8 cellular contexts compared by ENCODE assay signal in the genomic region with DNA sequence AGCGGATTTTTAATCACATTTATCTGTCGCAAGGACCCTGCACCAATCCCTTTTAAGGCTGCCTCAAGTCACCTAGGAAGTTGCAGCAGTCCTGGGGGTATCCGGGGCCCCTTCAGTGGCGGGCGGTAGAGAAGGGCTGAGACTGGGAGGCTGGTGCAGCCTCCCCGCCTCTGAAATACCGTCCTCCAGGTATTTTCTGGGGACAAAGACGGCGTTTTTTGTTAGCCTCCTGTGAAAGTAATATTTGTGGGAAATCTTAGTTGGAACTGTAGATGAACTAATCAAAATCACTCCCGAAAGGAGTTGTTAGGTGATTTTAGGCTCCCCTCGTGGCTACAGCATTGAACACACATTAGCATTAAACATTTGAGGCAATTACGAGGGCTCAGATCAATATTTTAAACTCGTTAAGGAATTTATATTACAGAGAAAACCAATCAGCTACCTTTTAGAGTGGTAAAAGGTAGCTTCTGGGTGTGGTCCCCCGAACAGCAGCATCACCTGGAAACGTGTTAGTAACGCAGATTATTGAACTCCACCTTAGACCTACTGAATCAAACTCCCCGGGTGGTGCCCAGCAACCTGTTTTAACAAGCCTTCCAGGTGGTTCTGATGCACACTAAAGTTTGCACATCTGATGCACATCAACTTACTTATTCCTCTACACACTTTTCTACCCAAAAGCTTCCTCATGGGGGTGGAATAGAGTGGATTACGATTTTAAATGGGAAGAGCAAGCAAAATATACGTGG. TPM values are rescaled to one million over a fixed set of nuclear protein-coding genes. Genes with fewer than 3 reads are reported as not detected.
DNase-seq lines count a peak whose midpoint lies in the region; ATAC-seq and TF ChIP-seq lines count a peak whose summit lies in the region.

No MANE protein-coding gene starts in this region.

- H3K27ac ChIP-seq in mesendoderm (ENCODE audit: low read depth, low read length), result peak overlapping the region; percentile 46

- H3K27me3 ChIP-seq in Caco-2 (replicated peaks; ENCODE audit: control insufficient read depth, insufficient read depth, low read length), result no peaks in the 10 kb centered on the region
- H3K27me3 ChIP-seq in mesendoderm (ENCODE audit: insufficient read depth, low read length, poor library complexity), result no peaks in the 10 kb centered on the region

- no peaks in the 10 kb centered on the region for H3K27me3 Mint-ChIP-seq in Caco-2 (ENCODE audit: insufficient read depth, unreplicated experiment)
- no peaks in the 10 kb centered on the region for H3K27me3 Mint-ChIP-seq in central memory CD8-positive, alpha-beta T cell

- H3K18ac ChIP-seq in mesendoderm (ENCODE audit: low read length), result peak overlapping the region; percentile 76

- H3K4me3 ChIP-seq in Caco-2 (ENCODE audit: low read depth, low read length) (peak overlapping the region; percentile 90), NB4 (ENCODE audit: low read depth, low read length) (peak overlapping the region; percentile 91), mesendoderm (ENCODE audit: low read length) (peak overlapping the region; percentile 35)

- no peak overlapping the region for H2BK5ac ChIP-seq in mesendoderm (ENCODE audit: low read length)

- peak overlapping the region; percentile 75 for H2BK120ac ChIP-seq in mesendoderm (ENCODE audit: low read depth, low read length)

- peak overlapping the region; percentile 81 for H3K9ac ChIP-seq in mesendoderm (ENCODE audit: low read length)

- H3K4ac ChIP-seq in mesendoderm (ENCODE audit: low read depth, low read length), result no peak overlapping the region

- H4K8ac ChIP-seq in mesendoderm (ENCODE audit: low read depth, low read length), result no peak overlapping the region

- no peaks in the 10 kb centered on the region for H3K9me3 Mint-ChIP-seq in Caco-2 (ENCODE audit: unreplicated experiment)
- no peaks in the 10 kb centered on the region for H3K9me3 Mint-ChIP-seq in central memory CD8-positive, alpha-beta T cell

- peaks cover 7% of the 10 kb centered on the region for H3K79me1 ChIP-seq in mesendoderm (ENCODE audit: low read length)

- peak; percentile 35 for ATAC-seq in GM21723 (IDR thresholded peaks at IDR 0.05; ENCODE audit: unreplicated experiment)
- ATAC-seq in central memory CD8-positive, alpha-beta T cell (replicated peaks; ENCODE audit: extremely low read depth, poor library complexity, severe bottlenecking), result peak; percentile 35

- TSS peak; percentile 71 for BruUV-seq in Caco-2 (replicated peaks; lab: Mats Ljungman, UMichigan)

- H3K36me3 Mint-ChIP-seq in Caco-2 (ENCODE audit: insufficient read depth, unreplicated experiment), result peaks cover 43% of the 10 kb centered on the region
- peaks cover 10% of the 10 kb centered on the region for H3K36me3 Mint-ChIP-seq in central memory CD8-positive, alpha-beta T cell (ENCODE audit: insufficient read depth)

- H4K5ac ChIP-seq in mesendoderm (ENCODE audit: low read length), result no peak overlapping the region

- peaks cover 13% of the 10 kb centered on the region for H3K79me2 ChIP-seq in mesendoderm (ENCODE audit: control insufficient read depth, insufficient read depth, low read length)

- H3K23ac ChIP-seq in mesendoderm (ENCODE audit: low read length), result no peak overlapping the region

- H3K4me3 Mint-ChIP-seq in Caco-2 (ENCODE audit: unreplicated experiment), result peak overlapping the region; percentile 100
- H3K4me3 Mint-ChIP-seq in central memory CD8-positive, alpha-beta T cell, result peak overlapping the region; percentile 91

- H3K36me3 ChIP-seq in Caco-2 (ENCODE audit: control insufficient read depth, insufficient read depth, low read length) (no peaks in the 10 kb centered on the region), mesendoderm (ENCODE audit: control insufficient read depth, insufficient read depth, low read length) (no peaks in the 10 kb centered on the region)

- no peak overlapping the region for H2AK5ac ChIP-seq in mesendoderm (ENCODE audit: low read length)

- POLR2A ChIA-PET in Caco-2 (lab: Charles Lee), result interaction anchor here (1.7 kb wide), 1 partner anchor 81 kb away, joined by 18 read pairs; a partner anchor contains a TSS

- WGBS in mesendoderm (ENCODE audit: extremely low coverage, insufficient coverage, low lambda C conversion rate), result no CpG with 5 or more reads among the region's 19 CpGs

- intact Hi-C loops in Caco-2 (cut with micrococcal nuclease; ENCODE audit: unreplicated experiment), result loop anchor here (1.0 to 10.0 kb wide), 4 partner anchors 57 to 230 kb away; a partner anchor contains a TSS

- H3K56ac ChIP-seq in mesendoderm (ENCODE audit: low read length), result peak overlapping the region; percentile 85

- no peaks in the 10 kb centered on the region for H3K9me3 ChIP-seq in Caco-2

- H3K27ac Mint-ChIP-seq in Caco-2 (ENCODE audit: unreplicated experiment), result peak overlapping the region; percentile 97
- peak overlapping the region; percentile 90 for H3K27ac Mint-ChIP-seq in central memory CD8-positive, alpha-beta T cell (ENCODE audit: low read depth)

- no peak for TF ChIP-seq POLR2A in NB4 (IDR thresholded peaks at IDR 0.05; ENCODE audit: extremely low read depth, insufficient read length)

- TF ChIP-seq CTCF in Caco-2 (IDR thresholded peaks at IDR 0.05; ENCODE audit: insufficient read depth in 1 of 2, low read depth in 1 of 2, low read length in 1 of 2, severe bottlenecking in 1 of 2, unreplicated experiment in 1 of 2) (peak in 1 of 2 experiments; percentile 19), NB4 (IDR thresholded peaks at IDR 0.05; ENCODE audit: low read depth, low read length) (peak; percentile 3)

- peaks cover 27% of the 10 kb centered on the region for H3K4me1 Mint-ChIP-seq in Caco-2 (ENCODE audit: low read depth, unreplicated experiment)
- peaks cover 36% of the 10 kb centered on the region for H3K4me1 Mint-ChIP-seq in central memory CD8-positive, alpha-beta T cell

- peaks cover 39% of the 10 kb centered on the region for H3K4me1 ChIP-seq in Caco-2
- H3K4me1 ChIP-seq in mesendoderm (ENCODE audit: control insufficient read depth, low read depth, low read length), result peaks cover 2% of the 10 kb centered on the region

- DNase-seq in Caco-2, result peak in 1 of 2 experiments; percentile 30
- DNase-seq in NB4 (ENCODE audit: low read depth), result no peak
- DNase-seq in central memory CD8-positive, alpha-beta T cell (ENCODE audit: low spot score in 2 of 2), result no peak
- no peak for DNase-seq in mesendoderm
- DNase-seq in NCI-H2029 (lab: John Stamatoyannopoulos, UW), result no peak
- DNase-seq in GM19238 (ENCODE audit: insufficient read length, low spot score), result no peak
- no peak for DNase-seq in middle frontal gyrus (ENCODE audit: extremely low spot score, low spot score)

- peak overlapping the region; percentile 71 for H3K4me2 ChIP-seq in mesendoderm (ENCODE audit: low read length)

- H2BK15ac ChIP-seq in mesendoderm (replicated peaks; ENCODE audit: low read depth), result no peak overlapping the region

- CTCF ChIA-PET in Caco-2 (lab: Charles Lee), result interaction anchor here (0.5 to 0.7 kb wide), 2 partner anchors 223 to 1671 kb away, joined by 3 to 4 read pairs; no protein-coding TSS in a partner anchor

RNA-seq across cellular contexts. Expression of a gene that starts 0.5 kb away (rescaled TPM):
- total RNA-seq in Caco-2 (2022), result 203 and 240 TPM in 2 replicates
- polyA plus RNA-seq in mesendoderm (2013, experiment 1 of 2), result 39.1 TPM
- 38.8 TPM for polyA plus RNA-seq in mesendoderm (2013, experiment 2 of 2)

RNA-seq across cellular contexts. Expression of a gene that starts 19.0 kb away (rescaled TPM):
- 2.0 and 2.1 TPM in 2 replicates for total RNA-seq in Caco-2 (2022)
- 0.67 TPM for polyA plus RNA-seq in mesendoderm (2013, experiment 1 of 2)
- polyA plus RNA-seq in mesendoderm (2013, experiment 2 of 2), result 0.83 TPM

RNA-seq across cellular contexts. Expression of a gene that starts 55.7 kb away (rescaled TPM):
- 0.26 and 0.39 TPM in 2 replicates for total RNA-seq in Caco-2 (2022)
- polyA plus RNA-seq in mesendoderm (2013, experiment 1 of 2), result 0.07 TPM
- polyA plus RNA-seq in mesendoderm (2013, experiment 2 of 2), result 0.10 TPM

Comparison
In these comparisons a context has a peak if more than half of its experiments do, and no peak if none do; other contexts are left out.
1. H3K4me3 ChIP-seq: peak in every context shown above with its lines; median percentile 91 in NB4; 90 in Caco-2; 35 in mesendoderm.